Comparison of ENCODE assay signal across 19 cellular contexts in the genomic region with DNA sequence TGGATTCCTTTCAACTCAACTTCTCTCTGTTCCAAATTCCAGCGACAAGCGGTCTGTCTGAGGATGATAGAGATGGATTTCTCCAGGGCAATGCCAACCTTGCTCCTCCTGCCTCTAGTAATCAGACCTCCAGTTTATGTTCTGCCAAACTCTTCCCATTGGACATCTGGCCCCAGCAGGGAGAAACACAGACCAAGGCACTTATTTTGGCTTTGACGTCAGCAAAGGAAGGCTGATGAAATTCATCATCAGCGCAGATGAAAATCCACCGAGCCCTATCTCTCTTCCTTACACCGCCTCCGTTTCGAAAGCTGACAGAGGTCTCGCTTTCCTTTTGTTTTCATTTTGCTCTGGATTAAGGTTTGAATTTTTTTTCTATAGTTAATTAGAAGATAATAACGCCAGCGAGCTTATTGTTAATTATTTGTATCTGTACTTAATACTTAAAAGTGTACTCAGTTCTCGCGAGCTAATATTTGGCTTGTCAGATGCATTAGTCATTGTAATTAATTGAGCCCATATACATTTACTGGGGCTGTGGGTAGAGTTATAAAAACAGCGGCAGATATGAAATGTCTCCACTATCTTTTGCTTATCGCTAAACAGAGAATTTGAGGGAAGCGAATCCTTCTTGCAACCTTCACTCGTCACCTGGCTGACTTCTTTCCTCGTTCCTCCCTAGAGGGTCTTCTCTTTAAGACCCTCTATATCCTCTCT.
"Had no signal": no experiment of that assay in that cellular context is flagged by ENCODE, and none has a peak within 500 bp of the region (broad histone marks: within the 10 kb centered on the region; RNA-seq: fewer than 3 reads in every experiment).

No MANE protein-coding gene starts in this region.

- ATAC-seq: activated CD8-positive, alpha-beta T cell treated with anti-CD3 and anti-CD28 coated beads for 36 hours; natural killer cell; WTC11 had no signal

- H3K36me3 ChIP-seq: adrenal gland, left ventricle myocardium inferior, tibial artery, uterus had no signal

- H3K9me3 ChIP-seq: adrenal gland had no signal

- H3K4me1 Mint-ChIP-seq: activated naive CD4-positive, alpha-beta T cell treated with anti-CD3 and anti-CD28 coated beads, Interleukin-2, amount 50 U/mL, for 24 hours; natural killer cell had no signal

- H3K27ac Mint-ChIP-seq: activated CD8-positive, alpha-beta T cell treated with anti-CD3 and anti-CD28 coated beads for 36 hours; activated naive CD4-positive, alpha-beta T cell treated with anti-CD3 and anti-CD28 coated beads, Interleukin-2, amount 50 U/mL, for 24 hours; natural killer cell; WTC11 had no signal

- H3K27me3 Mint-ChIP-seq: activated naive CD4-positive, alpha-beta T cell treated with anti-CD3 and anti-CD28 coated beads, Interleukin-2, amount 50 U/mL, for 24 hours had no signal

- H3K4me2 ChIP-seq: hepatocyte had no signal

- H3K36me3 Mint-ChIP-seq: activated naive CD4-positive, alpha-beta T cell treated with anti-CD3 and anti-CD28 coated beads, Interleukin-2, amount 50 U/mL, for 24 hours; natural killer cell had no signal

- FAIRE-seq: keratinocyte, TTC549 had no signal

- H3K4me3 ChIP-seq: adrenal gland, hepatocyte, left ventricle myocardium inferior, tibial artery, uterus had no signal

- H2AFZ ChIP-seq: hepatocyte had no signal

- DNase-seq: activated CD4-positive, alpha-beta T cell treated with anti-CD3 and anti-CD28 coated beads for 4 hours; activated CD8-positive, alpha-beta T cell treated with anti-CD3 and anti-CD28 coated beads for 36 hours; activated effector memory CD4-positive, alpha-beta T cell treated with anti-CD3 and anti-CD28 coated beads, Interleukin-2, amount 50 U/mL, for 16 hours; activated T-cell treated with anti-CD3 and anti-CD28 coated beads, Interleukin-2, amount 50 U/mL, for 48 hours; adrenal gland; cortex of kidney; effector memory CD4-positive, alpha-beta T cell; left ventricle myocardium inferior; natural killer cell; posterior cingulate gyrus; stimulated activated CD4-positive, alpha-beta T cell treated with anti-CD3 and anti-CD28 coated beads, Interleukin-4, amount 100 ng/mL, for 24 hours; stimulated activated naive CD4-positive, alpha-beta T cell; tibial artery; uterus had no signal

- H3K4me1 ChIP-seq: adrenal gland had no signal

- H3K4me3 Mint-ChIP-seq: activated CD8-positive, alpha-beta T cell treated with anti-CD3 and anti-CD28 coated beads for 36 hours; activated naive CD4-positive, alpha-beta T cell treated with anti-CD3 and anti-CD28 coated beads, Interleukin-2, amount 50 U/mL, for 24 hours; natural killer cell; WTC11 had no signal

- H3K79me2 ChIP-seq: hepatocyte had no signal

- H3K27ac ChIP-seq: adrenal gland, hepatocyte, left ventricle myocardium inferior, tibial artery, uterus had no signal

- H3K9me3 Mint-ChIP-seq: natural killer cell had no signal

- H3K27me3 ChIP-seq: adrenal gland, hepatocyte, tibial artery, uterus had no signal
